12 cellular contexts compared by ENCODE assay signal in genomic region chr20:63167918-63168520, GRCh38.
"Had no signal": no experiment of that assay in that cellular context is flagged by ENCODE, and none has a peak within 500 bp of the region (broad histone marks: within the 10 kb centered on the region; RNA-seq: fewer than 3 reads in every experiment).

No MANE protein-coding gene starts in this region.

- DNase-seq: activated CD4-positive, alpha-beta memory T cell treated with anti-CD3 and anti-CD28 coated beads for 36 hours; activated CD4-positive, alpha-beta T cell treated with anti-CD3 and anti-CD28 coated beads for 36 hours; activated naive CD4-positive, alpha-beta T cell; activated naive CD8-positive, alpha-beta T cell treated with anti-CD3 and anti-CD28 coated beads, Interleukin-2, amount 10 ng/mL, durations not matched to agents 7 days and 5 days; activated T-cell treated with anti-CD3 and anti-CD28 coated beads for 4 hours; effector memory CD8-positive, alpha-beta T cell; kidney glomerular epithelial cell; retina; stimulated activated naive CD4-positive, alpha-beta T cell; thyroid gland had no signal

- H3K9me3 ChIP-seq: thyroid gland had no signal

- ATAC-seq: activated CD4-positive, alpha-beta T cell treated with anti-CD3 and anti-CD28 coated beads for 36 hours; effector memory CD8-positive, alpha-beta T cell had no signal

- H3K4me1 ChIP-seq: thyroid gland had no signal

- H3K27ac ChIP-seq: cardiac muscle cell, thyroid gland had no signal

- H3K27me3 ChIP-seq: thyroid gland had no signal

- FAIRE-seq: TTC549 had no signal

- H3K4me3 ChIP-seq: cardiac muscle cell, thyroid gland had no signal

- H3K36me3 ChIP-seq: cardiac muscle cell, thyroid gland had no signal
